Comparison of ENCODE assay signal across 1 cellular context in the genomic region with DNA sequence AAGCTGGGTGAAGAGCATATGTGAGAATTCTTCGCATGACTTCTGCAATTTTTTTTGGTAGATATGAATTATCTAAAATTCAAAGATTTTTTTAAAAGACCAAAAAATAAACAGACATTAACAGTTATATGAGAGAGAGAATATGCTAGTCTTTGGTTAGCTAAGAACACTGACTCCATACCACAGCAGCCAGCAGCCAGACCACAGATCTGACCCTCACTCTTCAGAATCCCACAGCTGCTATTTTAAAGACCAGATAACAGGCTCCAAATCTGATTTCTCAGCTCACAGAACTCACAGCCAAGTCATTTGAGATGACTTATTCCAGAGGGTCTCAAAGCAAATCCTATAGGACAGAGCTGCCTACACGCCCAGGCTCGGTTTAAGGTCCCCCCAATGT.
TF ChIP-seq lines count a peak whose summit lies in the region.

No MANE protein-coding gene starts in this region.

TF ChIP-seq in HepG2, 621 proteins besides CTCF, POLR2A, EP300 and RAD21:
- TF ChIP-seq SIX1 (CRISPR knock-in tag; IDR thresholded peaks at IDR 0.05; ENCODE audit: borderline replicate concordance) (no peak), ZNF264 (CRISPR knock-in tag; IDR thresholded peaks at IDR 0.05) (no peak), RXRA (CRISPR knock-in tag; IDR thresholded peaks at IDR 0.05) (no peak)
- TF ChIP-seq, protein P1, sequence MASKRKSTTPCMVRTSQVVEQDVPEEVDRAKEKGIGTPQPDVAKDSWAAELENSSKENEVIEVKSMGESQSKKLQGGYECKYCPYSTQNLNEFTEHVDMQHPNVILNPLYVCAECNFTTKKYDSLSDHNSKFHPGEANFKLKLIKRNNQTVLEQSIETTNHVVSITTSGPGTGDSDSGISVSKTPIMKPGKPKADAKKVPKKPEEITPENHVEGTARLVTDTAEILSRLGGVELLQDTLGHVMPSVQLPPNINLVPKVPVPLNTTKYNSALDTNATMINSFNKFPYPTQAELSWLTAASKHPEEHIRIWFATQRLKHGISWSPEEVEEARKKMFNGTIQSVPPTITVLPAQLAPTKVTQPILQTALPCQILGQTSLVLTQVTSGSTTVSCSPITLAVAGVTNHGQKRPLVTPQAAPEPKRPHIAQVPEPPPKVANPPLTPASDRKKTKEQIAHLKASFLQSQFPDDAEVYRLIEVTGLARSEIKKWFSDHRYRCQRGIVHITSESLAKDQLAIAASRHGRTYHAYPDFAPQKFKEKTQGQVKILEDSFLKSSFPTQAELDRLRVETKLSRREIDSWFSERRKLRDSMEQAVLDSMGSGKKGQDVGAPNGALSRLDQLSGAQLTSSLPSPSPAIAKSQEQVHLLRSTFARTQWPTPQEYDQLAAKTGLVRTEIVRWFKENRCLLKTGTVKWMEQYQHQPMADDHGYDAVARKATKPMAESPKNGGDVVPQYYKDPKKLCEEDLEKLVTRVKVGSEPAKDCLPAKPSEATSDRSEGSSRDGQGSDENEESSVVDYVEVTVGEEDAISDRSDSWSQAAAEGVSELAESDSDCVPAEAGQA (IDR thresholded peaks at IDR 0.05; ENCODE audit: low read depth): no peak
- TF ChIP-seq, protein P1 (CRISPR knock-in tag; IDR thresholded peaks at IDR 0.05; ENCODE audit: borderline replicate concordance): no peak
